8 cellular contexts compared by ENCODE assay signal in genomic region chr14:67357583-67358354, GRCh38. TPM values are rescaled to one million over a fixed set of nuclear protein-coding genes. Genes with fewer than 3 reads are reported as not detected.
A peak's percentile ranks its signal among the peaks of the same experiment; 100 is the strongest.
DNase-seq lines count a peak whose midpoint lies in the region; ATAC-seq and TF ChIP-seq lines count a peak whose summit lies in the region.

No MANE protein-coding gene starts in this region.

- no peak for ATAC-seq in activated naive CD8-positive, alpha-beta T cell treated with anti-CD3 and anti-CD28 coated beads, Interleukin-2, amount 10 ng/mL, durations not matched to agents 7 days and 5 days (ENCODE audit: low read depth)
- no peak for ATAC-seq in HG03095 (IDR thresholded peaks at IDR 0.05; ENCODE audit: unreplicated experiment)

- H3K36me3 ChIP-seq in H7 (replicated peaks; ENCODE audit: control insufficient read depth, insufficient read depth, low read length) = no peaks in the 10 kb centered on the region

- no peak for TF ChIP-seq CTCF in AG04450 (IDR thresholded peaks at IDR 0.05; ENCODE audit: low read depth, low read length)

- CTCF ChIA-PET in AG04450 (lab: Charles Lee) = interaction anchor here (0.6 to 1.5 kb wide), 2 partner anchors 16 to 191 kb away, joined by 3 to 5 read pairs; no protein-coding TSS in a partner anchor

- peak overlapping the region; percentile 98 for H3K4me3 Mint-ChIP-seq in activated naive CD8-positive, alpha-beta T cell treated with anti-CD3 and anti-CD28 coated beads, Interleukin-2, amount 10 ng/mL, durations not matched to agents 7 days and 5 days

- DNase-seq in AG04450 (ENCODE audit: low read depth, low spot score) (no peak), H7 (peak; percentile 13), kidney tubule cell (ENCODE audit: low spot score) (peak; percentile 33), SIG-M5 treated with dmso at 0.1 percent for 504 hours (lab: John Stamatoyannopoulos, UW; ENCODE audit: unreplicated experiment) (no peak), SK-N-DZ (ENCODE audit: low spot score) (no peak), H4 (ENCODE audit: low spot score) (no peak)
- DNase-seq in activated naive CD8-positive, alpha-beta T cell treated with anti-CD3 and anti-CD28 coated beads, Interleukin-2, amount 10 ng/mL, durations not matched to agents 7 days and 5 days = no peak

- peaks cover 2% of the 10 kb centered on the region; the same call in 1 of the 2 replicates for H3K9me3 ChIP-seq in AG04450 (ENCODE audit: control insufficient read depth, insufficient read depth, low read length)

- H3K9me3 Mint-ChIP-seq in activated naive CD8-positive, alpha-beta T cell treated with anti-CD3 and anti-CD28 coated beads, Interleukin-2, amount 10 ng/mL, durations not matched to agents 7 days and 5 days = no peaks in the 10 kb centered on the region

- H3K4me1 Mint-ChIP-seq in activated naive CD8-positive, alpha-beta T cell treated with anti-CD3 and anti-CD28 coated beads, Interleukin-2, amount 10 ng/mL, durations not matched to agents 7 days and 5 days = peaks cover 31% of the 10 kb centered on the region

- no peak overlapping the region for H3K27ac ChIP-seq in AG04450 (ENCODE audit: low read depth, low read length)

- H3K36me3 Mint-ChIP-seq in activated naive CD8-positive, alpha-beta T cell treated with anti-CD3 and anti-CD28 coated beads, Interleukin-2, amount 10 ng/mL, durations not matched to agents 7 days and 5 days = peaks cover 4% of the 10 kb centered on the region

- no peak overlapping the region for H3K27ac Mint-ChIP-seq in activated naive CD8-positive, alpha-beta T cell treated with anti-CD3 and anti-CD28 coated beads, Interleukin-2, amount 10 ng/mL, durations not matched to agents 7 days and 5 days

- POLR2A ChIA-PET in AG04450 (lab: Yijun Ruan, JAX) = interaction anchor here (0.6 kb wide), 1 partner anchor 22 kb away, joined by 5 read pairs; no protein-coding TSS in a partner anchor
- POLR2A ChIA-PET in activated naive CD8-positive, alpha-beta T cell treated with anti-CD3 and anti-CD28 coated beads, Interleukin-2, amount 10 ng/mL, durations not matched to agents 7 days and 5 days (lab: Charles Lee) = no interaction called here

- no peaks in the 10 kb centered on the region for H3K27me3 Mint-ChIP-seq in activated naive CD8-positive, alpha-beta T cell treated with anti-CD3 and anti-CD28 coated beads, Interleukin-2, amount 10 ng/mL, durations not matched to agents 7 days and 5 days

- H3K27me3 ChIP-seq in AG04450 (ENCODE audit: control insufficient read depth, insufficient read depth, low read length) (no peaks in the 10 kb centered on the region), H7 (ENCODE audit: control insufficient read depth, insufficient read depth, low read length) (no peaks in the 10 kb centered on the region)

- H3K4me3 ChIP-seq in AG04450 (ENCODE audit: low read depth, low read length) (peak overlapping the region; percentile 97), H7 (ENCODE audit: insufficient read depth, low read depth, low read length) (no peak overlapping the region; the same call in 1 of the 2 replicates)

RNA-seq across cellular contexts. Expression of gene ATP6V1D, which starts 1.8 kb away (rescaled TPM):
- 86.4 and 107 TPM in 2 replicates for polyA plus RNA-seq in AG04450 (2011; rRNA removed)
- polyA minus RNA-seq in AG04450 (2011; rRNA and poly(A)+ RNA removed) = 36.7 and 56.6 TPM in 2 replicates
- 90.0 and 107 TPM in 2 replicates for total RNA-seq in H7 (2014; rRNA removed; shearing (Covaris generic))
- total RNA-seq in activated naive CD8-positive, alpha-beta T cell treated with anti-CD3 and anti-CD28 coated beads, Interleukin-2, amount 10 ng/mL, durations not matched to agents 7 days and 5 days = 10 to 100 TPM; 38.7 to 41.9 TPM
- 59.1 and 78.8 TPM in 2 replicates for polyA plus RNA-seq in SK-N-DZ (2014; cell fraction: cytosol; rRNA removed)
- polyA plus RNA-seq in SK-N-DZ (2014; cell fraction: nucleus; rRNA removed) = 35.5 and 48.6 TPM in 2 replicates
- 92.3 and 130 TPM in 2 replicates for total RNA-seq in H4 (2014; rRNA removed; shearing (Covaris generic))

RNA-seq across cellular contexts. Expression of gene EIF2S1, which starts 2.4 kb away (rescaled TPM):
- polyA plus RNA-seq in AG04450 (2011; rRNA removed) = 105 and 149 TPM in 2 replicates
- 72.9 and 113 TPM in 2 replicates for polyA minus RNA-seq in AG04450 (2011; rRNA and poly(A)+ RNA removed)
- total RNA-seq in H7 (2014; rRNA removed; shearing (Covaris generic)) = 155 and 162 TPM in 2 replicates
- 100 to 1,000 TPM in 1 of 2 experiments, 10 to 100 TPM in 1; 93.2 to 103 TPM for total RNA-seq in activated naive CD8-positive, alpha-beta T cell treated with anti-CD3 and anti-CD28 coated beads, Interleukin-2, amount 10 ng/mL, durations not matched to agents 7 days and 5 days
- 251 and 290 TPM in 2 replicates for polyA plus RNA-seq in SK-N-DZ (2014; cell fraction: cytosol; rRNA removed)
- 54.5 and 116 TPM in 2 replicates for polyA plus RNA-seq in SK-N-DZ (2014; cell fraction: nucleus; rRNA removed)
- total RNA-seq in H4 (2014; rRNA removed; shearing (Covaris generic)) = 241 and 295 TPM in 2 replicates

RNA-seq across cellular contexts. Expression of gene PLEK2, which starts 54.2 kb away (rescaled TPM):
- 1.5 and 1.6 TPM in 2 replicates for polyA plus RNA-seq in AG04450 (2011; rRNA removed)
- polyA minus RNA-seq in AG04450 (2011; rRNA and poly(A)+ RNA removed) = 0.39 and 1.9 TPM in 2 replicates
- total RNA-seq in H7 (2014; rRNA removed; shearing (Covaris generic)) = not detected in 2 replicates
- total RNA-seq in activated naive CD8-positive, alpha-beta T cell treated with anti-CD3 and anti-CD28 coated beads, Interleukin-2, amount 10 ng/mL, durations not matched to agents 7 days and 5 days = under 1 TPM; 0.85 to 0.97 TPM
- polyA plus RNA-seq in SK-N-DZ (2014; cell fraction: cytosol; rRNA removed) = not detected in 2 replicates
- not detected in 2 replicates for polyA plus RNA-seq in SK-N-DZ (2014; cell fraction: nucleus; rRNA removed)
- not detected in 2 replicates for total RNA-seq in H4 (2014; rRNA removed; shearing (Covaris generic))

Comparison
In these comparisons a context has a peak if more than half of its experiments do, and no peak if none do; other contexts are left out.
1. DNase-seq: peak in H7 (single experiment) and kidney tubule cell (single experiment); none in AG04450 (single experiment), activated naive CD8-positive, alpha-beta T cell treated with anti-CD3 and anti-CD28 coated beads, Interleukin-2, amount 10 ng/mL, durations not matched to agents 7 days and 5 days (single experiment), SIG-M5 treated with dmso at 0.1 percent for 504 hours (single experiment), SK-N-DZ (single experiment) and H4 (single experiment).